ENCODE assay signal across 8 cellular contexts in the genomic region with DNA sequence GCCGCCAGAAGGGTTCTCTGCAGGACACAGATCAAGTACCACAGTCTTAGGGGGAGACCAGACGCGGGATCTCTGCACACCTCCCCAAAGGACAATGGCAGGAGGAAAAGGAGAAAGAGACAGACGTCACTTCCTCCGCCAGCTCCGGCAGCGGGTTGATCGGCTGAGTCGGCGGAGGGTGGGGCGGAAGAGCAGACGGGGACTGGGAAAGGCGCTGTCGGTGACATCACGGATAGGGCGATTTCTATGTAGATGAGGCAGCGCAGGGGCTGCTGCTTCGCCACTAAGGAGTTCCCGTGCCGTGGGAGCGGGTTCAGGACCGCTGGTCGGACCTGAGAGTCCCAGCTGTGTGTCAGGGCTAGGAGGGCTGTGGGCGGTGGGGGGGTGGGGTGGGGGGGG. TPM values are rescaled to one million over a fixed set of nuclear protein-coding genes. Genes with fewer than 3 reads are reported as not detected.
DNase-seq lines count a peak whose midpoint lies in the region; ATAC-seq and TF ChIP-seq lines count a peak whose summit lies in the region.
"Not testable (repeated sequence)": the region's sequence is repeated elsewhere in the genome, so short reads cannot be mapped to it uniquely, and the experiment has no call there.

No MANE protein-coding gene starts in this region.

- not testable (repeated sequence) for H3K9me3 ChIP-seq in SK-N-SH; osteoblast (ENCODE audit: low read depth, low read length); stomach

- not testable (repeated sequence) for TF ChIP-seq EP300 in SK-N-SH (IDR thresholded peaks at IDR 0.05; ENCODE audit: borderline replicate concordance in 1 of 2, low read depth in 1 of 2, low read length in 1 of 2); stomach (IDR thresholded peaks at IDR 0.05)

- H3K9ac ChIP-seq in SK-N-SH, result not testable (repeated sequence)

- peak overlapping the region; percentile 82 for H3K4me3 Mint-ChIP-seq in activated T-helper 2 cell treated with anti-CD3 and anti-CD28 coated beads, Interferon-gamma antibody, Interleukin-2, Interleukin-4, amounts not matched to agents 10 μg/mL and 5 μg/mL and 100 μg/mL, durations not matched to agents 14 hours and 24 hours and 36 hours (ENCODE audit: low read depth)

- POLR2A ChIA-PET in SK-N-SH (lab: Yijun Ruan, JAX), result interaction anchor here (1.1 kb wide), 2 partner anchors 729 to 735 kb away, joined by 3 to 4 read pairs; no protein-coding TSS in a partner anchor

- not testable (repeated sequence) for H3K36me3 Mint-ChIP-seq in activated T-helper 2 cell treated with anti-CD3 and anti-CD28 coated beads, Interferon-gamma antibody, Interleukin-2, Interleukin-4, amounts not matched to agents 10 μg/mL and 5 μg/mL and 100 μg/mL, durations not matched to agents 14 hours and 24 hours and 36 hours (ENCODE audit: low read depth)

- not testable (repeated sequence) for H3K79me2 ChIP-seq in SK-N-SH (ENCODE audit: insufficient read depth); osteoblast (ENCODE audit: insufficient read depth, low read length)

- not testable (repeated sequence) for TF ChIP-seq POLR2A in stomach (IDR thresholded peaks at IDR 0.05)

- not testable (repeated sequence) for H3K27me3 ChIP-seq in SK-N-SH (ENCODE audit: insufficient read depth); osteoblast (ENCODE audit: insufficient read depth, low read length); stomach

- WGBS in SK-N-SH (ENCODE audit: low lambda C conversion rate), result 3% methylated on average over 10 of the region's 24 CpGs
- 0 to 1% (median 0%) methylated on average over 8 to 17 of the region's 24 CpGs for WGBS in stomach, 5 donors

- not testable (repeated sequence) for H3K9me2 ChIP-seq in SK-N-SH

- H3F3A ChIP-seq in SK-N-SH (replicated peaks; ENCODE audit: insufficient read depth), result not testable (repeated sequence)

- H2AFZ ChIP-seq in SK-N-SH (ENCODE audit: low read depth), result peak overlapping the region; percentile 72; the same call in 1 of the 2 replicates
- H2AFZ ChIP-seq in osteoblast (ENCODE audit: low read length), result peak overlapping the region; percentile 70

- not testable (repeated sequence) for TF ChIP-seq RAD21 in SK-N-SH (IDR thresholded peaks at IDR 0.05; ENCODE audit: low read length)

- not testable (repeated sequence) for TF ChIP-seq CTCF in SK-N-SH (IDR thresholded peaks at IDR 0.05); fibroblast of mammary gland (conservative IDR thresholded peaks at IDR 0.05; ENCODE audit: control insufficient read depth, insufficient read depth, low read depth, low read length); osteoblast (IDR thresholded peaks at IDR 0.05; ENCODE audit: extremely low read depth, low read depth, low read length); stomach (IDR thresholded peaks at IDR 0.05)

- peak overlapping the region; percentile 96 for H3K27ac Mint-ChIP-seq in activated T-helper 2 cell treated with anti-CD3 and anti-CD28 coated beads, Interferon-gamma antibody, Interleukin-2, Interleukin-4, amounts not matched to agents 10 μg/mL and 5 μg/mL and 100 μg/mL, durations not matched to agents 14 hours and 24 hours and 36 hours

- not testable (repeated sequence) for H3K27me3 Mint-ChIP-seq in activated T-helper 2 cell treated with anti-CD3 and anti-CD28 coated beads, Interferon-gamma antibody, Interleukin-2, Interleukin-4, amounts not matched to agents 10 μg/mL and 5 μg/mL and 100 μg/mL, durations not matched to agents 14 hours and 24 hours and 36 hours (ENCODE audit: low read depth)

- H3K4me3 ChIP-seq in SK-N-SH (ENCODE audit: low read depth in 2 of 2, low read length in 1 of 2) (peak overlapping the region in 1 of 2 experiments; percentile 17; a peak in 2 of 4 replicates), fibroblast of mammary gland (ENCODE audit: control insufficient read depth, low read depth, low read length) (peak overlapping the region; percentile 15), osteoblast (ENCODE audit: insufficient read depth, low read length) (peak overlapping the region; percentile 40), stomach (peak overlapping the region; percentile 43 to 48 (median 44))

- not testable (repeated sequence) for H3K9me3 Mint-ChIP-seq in activated T-helper 2 cell treated with anti-CD3 and anti-CD28 coated beads, Interferon-gamma antibody, Interleukin-2, Interleukin-4, amounts not matched to agents 10 μg/mL and 5 μg/mL and 100 μg/mL, durations not matched to agents 14 hours and 24 hours and 36 hours

- intact Hi-C loops in activated T-helper 2 cell treated with anti-CD3 and anti-CD28 coated beads, Interferon-gamma antibody, Interleukin-2, Interleukin-4, amounts not matched to agents 10 μg/mL and 5 μg/mL and 100 μg/mL, durations not matched to agents 14 hours and 24 hours and 36 hours (cut with micrococcal nuclease); stomach (cut with DNase I; ENCODE audit: low total_unique reads): not testable (repeated sequence)

- peak overlapping the region; percentile 66 to 79; a peak in 2 of 4 replicates for H3K27ac ChIP-seq in SK-N-SH (ENCODE audit: low read depth in 2 of 2, low read length in 1 of 2)
- H3K27ac ChIP-seq in osteoblast (ENCODE audit: low read depth, low read length), result not testable (repeated sequence)
- peak overlapping the region in 4 of 5 donors; percentile 81 to 87 (median 84) for H3K27ac ChIP-seq in stomach

- H3K4me1 Mint-ChIP-seq in activated T-helper 2 cell treated with anti-CD3 and anti-CD28 coated beads, Interferon-gamma antibody, Interleukin-2, Interleukin-4, amounts not matched to agents 10 μg/mL and 5 μg/mL and 100 μg/mL, durations not matched to agents 14 hours and 24 hours and 36 hours (ENCODE audit: low read depth), result not testable (repeated sequence)

- DNase-seq in NCI-H1436 (lab: John Stamatoyannopoulos, UW) (peak; percentile 35), stomach (peak; percentile 54)
- not testable (repeated sequence) for DNase-seq in SK-N-SH; fibroblast of mammary gland (ENCODE audit: low read depth); osteoblast (ENCODE audit: insufficient read length, low spot score, missing footprints)
- DNase-seq in activated T-helper 2 cell treated with anti-CD3 and anti-CD28 coated beads, Interferon-gamma antibody, Interleukin-2, Interleukin-4, amounts not matched to agents 10 μg/mL and 5 μg/mL and 100 μg/mL, durations not matched to agents 14 hours and 24 hours and 36 hours (ENCODE audit: low spot score), result peak; percentile 77

- CTCF ChIA-PET in SK-N-SH (lab: Yijun Ruan, JAX), result not testable (repeated sequence)

- H4K20me1 ChIP-seq in SK-N-SH (ENCODE audit: insufficient read depth); osteoblast (ENCODE audit: insufficient read depth, low read length): not testable (repeated sequence)

- not testable (repeated sequence) for H3K4me1 ChIP-seq in SK-N-SH (ENCODE audit: control insufficient read depth in 1 of 2, insufficient read depth in 2 of 2, low read depth in 1 of 2, low read length in 1 of 2); osteoblast (ENCODE audit: insufficient read depth, low read length); stomach

- H3K4me2 ChIP-seq in SK-N-SH, result not testable (repeated sequence)
- peak overlapping the region; percentile 57 for H3K4me2 ChIP-seq in osteoblast (ENCODE audit: insufficient read depth, low read length)

- not testable (repeated sequence) for H3K36me3 ChIP-seq in SK-N-SH (replicated peaks in 1 of 2; ENCODE audit: control insufficient read depth in 1 of 2, insufficient read depth in 2 of 2, low read length in 1 of 2); osteoblast (ENCODE audit: insufficient read depth, low read length); stomach

- ATAC-seq in GM18517 (IDR thresholded peaks at IDR 0.05; ENCODE audit: unreplicated experiment), result peak; percentile 50
- ATAC-seq in HG02870 (IDR thresholded peaks at IDR 0.05; ENCODE audit: unreplicated experiment), result peak; percentile 52

TF ChIP-seq in SK-N-SH, 30 proteins besides CTCF, POLR2A, EP300 and RAD21:
- TF ChIP-seq GABPA (IDR thresholded peaks at IDR 0.05; ENCODE audit: low read depth), result peak; percentile 45

RNA-seq across cellular contexts. Expression of a gene that starts 38.7 kb away (rescaled TPM):
- polyA plus RNA-seq in SK-N-SH (2012; rRNA removed), result not detected in 2 replicates
- polyA plus RNA-seq in SK-N-SH (2012; cell fraction: cytosol; rRNA removed), result 0.09 and 0.12 TPM in 2 replicates
- not detected in 2 replicates for polyA plus RNA-seq in SK-N-SH (2012; cell fraction: nucleus; rRNA removed)
- total RNA-seq in activated T-helper 2 cell treated with anti-CD3 and anti-CD28 coated beads, Interferon-gamma antibody, Interleukin-2, Interleukin-4, amounts not matched to agents 10 μg/mL and 5 μg/mL and 100 μg/mL, durations not matched to agents 14 hours and 24 hours and 36 hours, result not detected in 2 replicates
- not detected in 2 replicates for total RNA-seq in osteoblast
- not detected for total RNA-seq in stomach
- not detected for polyA plus RNA-seq in stomach
